In genomic region chr3:99951701-99952100, GRCh38 we compare ENCODE assay signal across 1 cellular context.
TF ChIP-seq lines count a peak whose summit lies in the region.

No MANE protein-coding gene starts in this region.

TF ChIP-seq in IMR-90, 13 proteins besides CTCF, POLR2A, EP300 and RAD21 (continued from another document):
- TF ChIP-seq, protein P1, sequence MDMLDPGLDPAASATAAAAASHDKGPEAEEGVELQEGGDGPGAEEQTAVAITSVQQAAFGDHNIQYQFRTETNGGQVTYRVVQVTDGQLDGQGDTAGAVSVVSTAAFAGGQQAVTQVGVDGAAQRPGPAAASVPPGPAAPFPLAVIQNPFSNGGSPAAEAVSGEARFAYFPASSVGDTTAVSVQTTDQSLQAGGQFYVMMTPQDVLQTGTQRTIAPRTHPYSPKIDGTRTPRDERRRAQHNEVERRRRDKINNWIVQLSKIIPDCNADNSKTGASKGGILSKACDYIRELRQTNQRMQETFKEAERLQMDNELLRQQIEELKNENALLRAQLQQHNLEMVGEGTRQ (IDR thresholded peaks at IDR 0.05; ENCODE audit: low read depth, low read length), result peak; percentile 28; the same call in 1 of the 2 replicates
